Comparison of ENCODE assay signal across 8 cellular contexts in genomic region chr1:92833840-92834239, GRCh38. TPM values are rescaled to one million over a fixed set of nuclear protein-coding genes. Genes with fewer than 3 reads are reported as not detected.
A peak's percentile ranks its signal among the peaks of the same experiment; 100 is the strongest.
DNase-seq lines count a peak whose midpoint lies in the region; ATAC-seq and TF ChIP-seq lines count a peak whose summit lies in the region.

No MANE protein-coding gene starts in this region.

- H3K36me3 Mint-ChIP-seq in naive thymus-derived CD4-positive, alpha-beta T cell, result peaks cover 11 to 48% (median 28%) of the 10 kb centered on the region in 5 donors

- no peak overlapping the region for H2AFZ ChIP-seq in mammary epithelial cell (ENCODE audit: low read depth, low read length)

- peaks cover 39% of the 10 kb centered on the region for H4K20me1 ChIP-seq in mammary epithelial cell (ENCODE audit: insufficient read depth, low read length)

- H3K4me3 ChIP-seq in AG10803 (ENCODE audit: low read length), result peak overlapping the region; percentile 99
- H3K4me3 ChIP-seq in mammary epithelial cell (replicated peaks in 1 of 3; ENCODE audit: insufficient read depth in 1 of 3, low read depth in 2 of 3, low read length in 3 of 3), result peak overlapping the region; percentile 83 to 93 (median 90)
- H3K4me3 ChIP-seq in naive thymus-derived CD4-positive, alpha-beta T cell (ENCODE audit: low read length), result peak overlapping the region; percentile 94

- CTCF ChIA-PET in mammary epithelial cell (lab: Charles Lee; ENCODE audit: low non-redundant PET), result no interaction called here
- CTCF ChIA-PET in naive thymus-derived CD4-positive, alpha-beta T cell (lab: Charles Lee), result interaction anchor here (1.4 to 1.5 kb wide), 2 partner anchors 30 to 160 kb away, joined by 3 to 4 read pairs; no protein-coding TSS in a partner anchor

- intact Hi-C loops in mammary epithelial cell (cut with micrococcal nuclease), result no loop called here
- intact Hi-C loops in naive thymus-derived CD4-positive, alpha-beta T cell (cut with micrococcal nuclease), result loop anchor here (2.0 to 10.0 kb wide), 15 partner anchors 25 to 1812 kb away; partner anchors contain the start of genes ABCD3 (in 2 of the 2), BTBD8 (in 1 of the 2), CDC7 (in 1 of the 2) and DR1 (in 1 of the 2)

- H3K27me3 Mint-ChIP-seq in naive thymus-derived CD4-positive, alpha-beta T cell, result peaks cover 0 to 5% (median 0%) of the 10 kb centered on the region in 5 donors

- TF ChIP-seq CTCF in AG10803 (conservative IDR thresholded peaks at IDR 0.05; ENCODE audit: low read length) (no peak), mammary epithelial cell (conservative IDR thresholded peaks at IDR 0.05 in 1 of 2, IDR thresholded peaks at IDR 0.05 in 1 of 2; ENCODE audit: extremely low read depth in 1 of 2, insufficient read depth in 1 of 2, low read depth in 1 of 2, low read length in 2 of 2) (no peak)

- peak overlapping the region; percentile 88 for H3K4me2 ChIP-seq in mammary epithelial cell (ENCODE audit: insufficient read depth, low read depth, low read length)

- peak overlapping the region; percentile 94 to 100 (median 98) for H3K4me3 Mint-ChIP-seq in naive thymus-derived CD4-positive, alpha-beta T cell

- in situ Hi-C loops in mammary epithelial cell (cut with MboI; ENCODE audit: low sequenced_read_pairs in 2 of 2), result no loop called here

- POLR2A ChIA-PET in naive thymus-derived CD4-positive, alpha-beta T cell (lab: Charles Lee), result interaction anchor here (0.6 to 1.2 kb wide), 3 partner anchors 16 to 1030 kb away, joined by 3 read pairs; no protein-coding TSS in a partner anchor

- peaks cover 0 to 7% (median 0%) of the 10 kb centered on the region in 11 donors for H3K9me3 Mint-ChIP-seq in naive thymus-derived CD4-positive, alpha-beta T cell

- peaks cover 39 to 73% (median 63%) of the 10 kb centered on the region in 7 donors for H3K4me1 Mint-ChIP-seq in naive thymus-derived CD4-positive, alpha-beta T cell

- H3K9ac ChIP-seq in mammary epithelial cell (ENCODE audit: insufficient read depth, low read length), result peak overlapping the region; percentile 97

- H3K4me1 ChIP-seq in mammary epithelial cell (ENCODE audit: insufficient read depth, low read length), result peaks cover 29% of the 10 kb centered on the region
- peaks cover 22 to 46% of the 10 kb centered on the region in 2 donors for H3K4me1 ChIP-seq in naive thymus-derived CD4-positive, alpha-beta T cell (ENCODE audit: control insufficient read depth in 2 of 2, insufficient read depth in 2 of 2, low read length in 2 of 2)

- DNase-seq in AG10803 (ENCODE audit: low read depth) (no peak), mammary epithelial cell (no peak), occipital lobe (lab: John Stamatoyannopoulos, UW) (no peak)
- peak in 1 of 9 donors; percentile 25 for DNase-seq in naive thymus-derived CD4-positive, alpha-beta T cell

- BruUV-seq in mammary epithelial cell (replicated peaks; lab: Mats Ljungman, UMichigan), result no TSS peak

- no peak for ATAC-seq in naive thymus-derived CD4-positive, alpha-beta T cell
- ATAC-seq in GM18873 (IDR thresholded peaks at IDR 0.05; ENCODE audit: low FRiP score, unreplicated experiment) (no peak), GM21526 (IDR thresholded peaks at IDR 0.05; ENCODE audit: low FRiP score, unreplicated experiment) (no peak), GM21447 (IDR thresholded peaks at IDR 0.05; ENCODE audit: unreplicated experiment) (no peak)

- H3K27me3 ChIP-seq in mammary epithelial cell (ENCODE audit: insufficient read depth, low read length), result no peaks in the 10 kb centered on the region
- no peaks in the 10 kb centered on the region for H3K27me3 ChIP-seq in naive thymus-derived CD4-positive, alpha-beta T cell (ENCODE audit: control insufficient read depth in 2 of 2, insufficient read depth in 2 of 2, low read length in 2 of 2)

- H3K9me3 ChIP-seq in KOPT-K1 (ENCODE audit: insufficient read depth, low read length, poor library complexity, severe bottlenecking), result no peaks in the 10 kb centered on the region
- H3K9me3 ChIP-seq in mammary epithelial cell (replicated peaks; ENCODE audit: insufficient read depth, low read length), result no peaks in the 10 kb centered on the region
- no peaks in the 10 kb centered on the region for H3K9me3 ChIP-seq in naive thymus-derived CD4-positive, alpha-beta T cell (ENCODE audit: control insufficient read depth in 2 of 3, low read length in 3 of 3)

- peaks cover 70% of the 10 kb centered on the region for H3K79me2 ChIP-seq in mammary epithelial cell (ENCODE audit: insufficient read depth, low read length)

- WGBS in mammary epithelial cell (ENCODE audit: low coverage, missing lambda C conversion rate), result 33% methylated on average over 5 of the region's 5 CpGs

- H3K36me3 ChIP-seq in KOPT-K1 (ENCODE audit: insufficient read depth, low read length) (peaks cover 70% of the 10 kb centered on the region), mammary epithelial cell (ENCODE audit: insufficient read depth, low read length) (peaks cover 46% of the 10 kb centered on the region)
- peaks cover 5 to 45% (median 32%) of the 10 kb centered on the region in 3 experiments for H3K36me3 ChIP-seq in naive thymus-derived CD4-positive, alpha-beta T cell (ENCODE audit: control insufficient read depth in 2 of 3, insufficient read depth in 3 of 3, low read length in 3 of 3)

- dilution Hi-C loops in mammary epithelial cell (cut with HindIII; ENCODE audit: low sequenced_read_pairs), result no loop called here

- peak overlapping the region; percentile 98 to 100 (median 99) for H3K27ac Mint-ChIP-seq in naive thymus-derived CD4-positive, alpha-beta T cell

- peak overlapping the region; percentile 86 for H3K27ac ChIP-seq in KOPT-K1 (ENCODE audit: low read depth, low read length, poor library complexity, severe bottlenecking)
- peak overlapping the region; percentile 16 for H3K27ac ChIP-seq in mammary epithelial cell (ENCODE audit: insufficient read depth, low read depth, low read length)
- peak overlapping the region; percentile 94 for H3K27ac ChIP-seq in naive thymus-derived CD4-positive, alpha-beta T cell (ENCODE audit: low read depth, low read length)

RNA-seq across cellular contexts. Expression of gene RPL5, which starts 2.0 kb away (rescaled TPM):
- total RNA-seq in mammary epithelial cell, result 1,000 to 10,000 TPM; 1,045 to 1,097 TPM
- polyA plus RNA-seq in mammary epithelial cell, result 1,681 TPM
- 816 TPM for polyA minus RNA-seq in mammary epithelial cell
- 1,000 to 10,000 TPM in 4 of 5 experiments, 100 to 1,000 TPM in 1; 764 to 1,693 (median 1,596) TPM for total RNA-seq in naive thymus-derived CD4-positive, alpha-beta T cell
- polyA plus RNA-seq in naive thymus-derived CD4-positive, alpha-beta T cell, result 1,000 to 10,000 TPM; 3,012 to 3,358 TPM
- 1,360 TPM for total RNA-seq in occipital lobe

RNA-seq across cellular contexts. Expression of gene EVI5, which starts 48.9 kb away (rescaled TPM):
- total RNA-seq in mammary epithelial cell (10 to 100 TPM; 30.3 to 43.3 TPM), occipital lobe (76.0 TPM)
- polyA plus RNA-seq in mammary epithelial cell, result 14.2 TPM
- polyA minus RNA-seq in mammary epithelial cell, result 21.6 TPM
- 10 to 100 TPM in 1 of 5 experiments, 1 to 10 TPM in 3, under 1 TPM in 1; 0.97 to 12.3 (median 2.2) TPM for total RNA-seq in naive thymus-derived CD4-positive, alpha-beta T cell
- under 1 TPM; 0.20 to 0.33 TPM for polyA plus RNA-seq in naive thymus-derived CD4-positive, alpha-beta T cell

Comparison
In these comparisons a context has a peak if more than half of its experiments do, and no peak if none do; other contexts are left out.
1. H3K27ac ChIP-seq: peak in every context shown above with its lines; median percentile 94 in naive thymus-derived CD4-positive, alpha-beta T cell; 86 in KOPT-K1; 16 in mammary epithelial cell.